ENCODE assay signal across 8 cellular contexts in genomic region chr4:183444953-183445543, GRCh38. TPM values are rescaled to one million over a fixed set of nuclear protein-coding genes. Genes with fewer than 3 reads are reported as not detected.
DNase-seq lines count a peak whose midpoint lies in the region; ATAC-seq and TF ChIP-seq lines count a peak whose summit lies in the region.

No MANE protein-coding gene starts in this region.

- peak overlapping the region; percentile 97 for H3K23ac ChIP-seq in mesendoderm (ENCODE audit: low read length)

- H3K56ac ChIP-seq in mesendoderm (ENCODE audit: low read length): peak overlapping the region; percentile 98

- H3K79me2 ChIP-seq in mesendoderm (ENCODE audit: control insufficient read depth, insufficient read depth, low read length): peaks cover 12% of the 10 kb centered on the region

- TF ChIP-seq CTCF in AG10803 (conservative IDR thresholded peaks at IDR 0.05; ENCODE audit: low read length) (no peak), Panc1 (IDR thresholded peaks at IDR 0.05) (no peak), uterus (IDR thresholded peaks at IDR 0.05) (peak in 1 of 4 experiments; percentile 7)

- peak overlapping the region; percentile 87 for H3K4me3 ChIP-seq in AG10803 (ENCODE audit: low read length)
- H3K4me3 ChIP-seq in Panc1 (ENCODE audit: low read depth in 2 of 2, low read length in 2 of 2): peak overlapping the region; percentile 78 to 86
- peak overlapping the region; percentile 85 for H3K4me3 ChIP-seq in ectodermal cell (ENCODE audit: insufficient read depth, low read depth, low read length)
- H3K4me3 ChIP-seq in mesendoderm (ENCODE audit: low read length): peak overlapping the region; percentile 93
- H3K4me3 ChIP-seq in uterus: peak overlapping the region; percentile 73 to 81

- no peak overlapping the region for H2BK120ac ChIP-seq in mesendoderm (ENCODE audit: low read depth, low read length)

- H3K9ac ChIP-seq in mesendoderm (ENCODE audit: low read length): peak overlapping the region; percentile 96

- H2BK15ac ChIP-seq in mesendoderm (replicated peaks; ENCODE audit: low read depth): no peak overlapping the region

- CTCF ChIA-PET in Panc1 (lab: Charles Lee): no interaction called here

- peaks cover 8% of the 10 kb centered on the region for H3K79me1 ChIP-seq in mesendoderm (ENCODE audit: low read length)

- H3K4me2 ChIP-seq in mesendoderm (ENCODE audit: low read length): peak overlapping the region; percentile 68

- BruUV-seq in Panc1 (replicated peaks; lab: Mats Ljungman, UMichigan): no TSS peak

- H3K9me3 ChIP-seq in Panc1 (ENCODE audit: control insufficient read depth, insufficient read depth, low read depth, low read length) (no peaks in the 10 kb centered on the region), ectodermal cell (ENCODE audit: control insufficient read depth, low read length) (no peaks in the 10 kb centered on the region), uterus (no peaks in the 10 kb centered on the region)

- in situ Hi-C loops in Panc1 (cut with HindIII; ENCODE audit: low pct_unique_long_range_greater_than_20kb, low sequenced_read_pairs): no loop called here

- H3K27me3 ChIP-seq in Panc1 (ENCODE audit: control insufficient read depth, insufficient read depth, low read length) (no peaks in the 10 kb centered on the region), ectodermal cell (ENCODE audit: control insufficient read depth, insufficient read depth, low read length, poor library complexity, severe bottlenecking) (no peaks in the 10 kb centered on the region), mesendoderm (ENCODE audit: insufficient read depth, low read length, poor library complexity) (no peaks in the 10 kb centered on the region), uterus (no peaks in the 10 kb centered on the region)

- H4K8ac ChIP-seq in mesendoderm (ENCODE audit: low read depth, low read length): peak overlapping the region; percentile 41

- H3K4ac ChIP-seq in mesendoderm (ENCODE audit: low read depth, low read length): peak overlapping the region; percentile 74

- H3K36me3 ChIP-seq in Panc1 (ENCODE audit: control insufficient read depth, insufficient read depth, low read length) (peaks cover 35% of the 10 kb centered on the region), ectodermal cell (ENCODE audit: control insufficient read depth, insufficient read depth, low read length) (peaks cover 12% of the 10 kb centered on the region), mesendoderm (ENCODE audit: control insufficient read depth, insufficient read depth, low read length) (peaks cover 5% of the 10 kb centered on the region), uterus (no peaks in the 10 kb centered on the region)

- H2AK5ac ChIP-seq in mesendoderm (ENCODE audit: low read length): no peak overlapping the region

- H3K27ac ChIP-seq in Panc1 (ENCODE audit: low read length): peak overlapping the region; percentile 85
- H3K27ac ChIP-seq in ectodermal cell (ENCODE audit: insufficient read depth, low read depth, low read length, poor library complexity, severe bottlenecking): peak overlapping the region; percentile 99
- peak overlapping the region; percentile 99 for H3K27ac ChIP-seq in mesendoderm (ENCODE audit: low read depth, low read length)
- peak overlapping the region; percentile 94 to 97 for H3K27ac ChIP-seq in uterus

- intact Hi-C loops in Panc1 (cut with micrococcal nuclease; ENCODE audit: unreplicated experiment) (no loop called here), uterus (cut with DNase I; ENCODE audit: low total_unique reads) (no loop called here)

- TF ChIP-seq POLR2A in uterus (IDR thresholded peaks at IDR 0.05): no peak

- DNase-seq in AG10803 (ENCODE audit: low read depth) (peak; percentile 13), Panc1 (ENCODE audit: low read depth, low spot score) (no peak), mesendoderm (peak; percentile 53), uterus (no peak), HuH-7 (ENCODE audit: low spot score) (no peak)

- peak overlapping the region; percentile 43 for H2BK5ac ChIP-seq in mesendoderm (ENCODE audit: low read length)

- POLR2A ChIA-PET in Panc1 (lab: Charles Lee): no interaction called here

- peak overlapping the region; percentile 3 for H3K18ac ChIP-seq in mesendoderm (ENCODE audit: low read length)

- H3K4me1 ChIP-seq in Panc1 (ENCODE audit: control insufficient read depth, insufficient read depth, low read length) (peaks cover 43% of the 10 kb centered on the region), ectodermal cell (ENCODE audit: control insufficient read depth, insufficient read depth, low read length) (no peaks in the 10 kb centered on the region), mesendoderm (ENCODE audit: control insufficient read depth, low read depth, low read length) (no peaks in the 10 kb centered on the region), uterus (peaks cover 6 to 12% of the 10 kb centered on the region in 2 donors)

- no peak overlapping the region for H4K5ac ChIP-seq in mesendoderm (ENCODE audit: low read length)

- ATAC-seq in GM18502 (IDR thresholded peaks at IDR 0.05; ENCODE audit: poor library complexity, unreplicated experiment) (peak; percentile 25), HG02973 (IDR thresholded peaks at IDR 0.05; ENCODE audit: unreplicated experiment) (peak; percentile 21), Panc1 (no peak; the same call in none of the 2 replicates)

- WGBS in ectodermal cell, 2 experiments: 0 to 1% methylated on average over 39 of the region's 39 CpGs
- no CpG with 5 or more reads among the region's 39 CpGs for WGBS in mesendoderm (ENCODE audit: extremely low coverage, insufficient coverage, low lambda C conversion rate)

RNA-seq across cellular contexts. Expression of gene CDKN2AIP, which starts 0.6 kb away (rescaled TPM):
- total RNA-seq in Panc1 (2021; ENCODE audit: unreplicated experiment) (21.1 TPM), uterus (10 to 100 TPM; 18.5 to 37.1 (median 23.9) TPM)
- 22.8 TPM for polyA plus RNA-seq in Panc1 (2012; ENCODE audit: insufficient read length)
- polyA plus RNA-seq in ectodermal cell (2013, experiment 1 of 4): 24.4 TPM
- polyA plus RNA-seq in ectodermal cell (2013, experiment 2 of 4): 28.2 TPM
- polyA plus RNA-seq in ectodermal cell (2013, experiment 3 of 4): 28.5 TPM
- polyA plus RNA-seq in ectodermal cell (2013, experiment 4 of 4): 31.7 TPM
- polyA plus RNA-seq in mesendoderm (2013, experiment 1 of 2): 12.5 TPM
- polyA plus RNA-seq in mesendoderm (2013, experiment 2 of 2): 12.1 TPM

RNA-seq across cellular contexts. Expression of gene ING2, which starts 59.8 kb away (rescaled TPM):
- 11.8 TPM for total RNA-seq in Panc1 (2021; ENCODE audit: unreplicated experiment)
- polyA plus RNA-seq in Panc1 (2012; ENCODE audit: insufficient read length): 12.2 TPM
- 34.3 TPM for polyA plus RNA-seq in ectodermal cell (2013, experiment 1 of 4)
- polyA plus RNA-seq in ectodermal cell (2013, experiment 2 of 4): 27.5 TPM
- 25.7 TPM for polyA plus RNA-seq in ectodermal cell (2013, experiment 3 of 4)
- 27.1 TPM for polyA plus RNA-seq in ectodermal cell (2013, experiment 4 of 4)
- polyA plus RNA-seq in mesendoderm (2013, experiment 1 of 2): 17.0 TPM
- polyA plus RNA-seq in mesendoderm (2013, experiment 2 of 2): 19.0 TPM
- total RNA-seq in uterus: 10 to 100 TPM in 2 of 4 donors, 1 to 10 TPM in 2; 3.8 to 16.1 (median 10.0) TPM

Comparison
In these comparisons a context has a peak if more than half of its experiments do, and no peak if none do; other contexts are left out.
1. DNase-seq: peak in AG10803 (single experiment) and mesendoderm (single experiment); none in Panc1 (single experiment), uterus (0 of 2) and HuH-7 (single experiment).
2. Peak in every context shown above with its lines, with median percentiles within 50 percentile points of each other: H3K4me3 ChIP-seq and H3K27ac ChIP-seq.